28 cellular contexts compared by ENCODE assay signal in genomic region chr20:15287331-15287730, GRCh38.
"Had no signal": no experiment of that assay in that cellular context is flagged by ENCODE, and none has a peak within 500 bp of the region (broad histone marks: within the 10 kb centered on the region; RNA-seq: fewer than 3 reads in every experiment).

No MANE protein-coding gene starts in this region.

- H3K4me1 ChIP-seq: left lung, lower lobe of right lung, pancreas, prostate gland, suprapubic skin, tibial artery, upper lobe of right lung had no signal

- DNase-seq: kidney glomerular epithelial cell; left cardiac atrium; left lung; lower lobe of right lung; mammary epithelial cell; mesenchymal stem cell; naive thymus-derived CD8-positive, alpha-beta T cell; nucleus accumbens; pancreas; retina; right cardiac atrium; stimulated activated CD4-positive, alpha-beta T cell treated with anti-CD3 and anti-CD28 coated beads, Interleukin-12 subunit alpha, Interleukin-12 subunit beta, amount 100 ng/mL, for 4 hours; stimulated activated CD4-positive, alpha-beta T cell treated with anti-CD3 and anti-CD28 coated beads, Interleukin-4, amount 100 ng/mL, for 24 hours; stimulated activated naive CD4-positive, alpha-beta T cell; tibial artery; trophoblast cell; upper lobe of right lung had no signal

- H3K4me3 Mint-ChIP-seq: naive thymus-derived CD8-positive, alpha-beta T cell; nephron; neural crest cell; stimulated activated effector memory CD8-positive, alpha-beta T cell treated with anti-CD3 and anti-CD28 coated beads, Interleukin-12 subunit alpha, Interleukin-12 subunit beta, amount 100 ng/mL, for 72 hours; stimulated activated naive CD8-positive, alpha-beta T cell treated with anti-CD3 and anti-CD28 coated beads, Interleukin-15, Interleukin-2, amounts not matched to agents 100 ng/mL and 50 ng/mL, for 24 hours had no signal

- H3K9me3 ChIP-seq: lower lobe of right lung, pancreas, prostate gland, suprapubic skin, thoracic aorta, tibial artery, upper lobe of right lung had no signal

- H3K27ac ChIP-seq: left lung, lower lobe of right lung, pancreas, prostate gland, skin epidermis, suprapubic skin, thoracic aorta, tibial artery, upper lobe of right lung had no signal

- H3K36me3 Mint-ChIP-seq: stimulated activated effector memory CD8-positive, alpha-beta T cell treated with anti-CD3 and anti-CD28 coated beads, Interleukin-12 subunit alpha, Interleukin-12 subunit beta, amount 100 ng/mL, for 72 hours had no signal

- H3K4me1 Mint-ChIP-seq: naive thymus-derived CD8-positive, alpha-beta T cell; nephron; stimulated activated effector memory CD8-positive, alpha-beta T cell treated with anti-CD3 and anti-CD28 coated beads, Interleukin-12 subunit alpha, Interleukin-12 subunit beta, amount 100 ng/mL, for 72 hours had no signal

- H3K4me3 ChIP-seq: left lung, lower lobe of right lung, pancreas, prostate gland, skin epidermis, suprapubic skin, thoracic aorta, tibial artery, upper lobe of right lung had no signal

- H3K36me3 ChIP-seq: left lung, lower lobe of right lung, pancreas, prostate gland, suprapubic skin, thoracic aorta, tibial artery, upper lobe of right lung had no signal

- H3K27ac Mint-ChIP-seq: naive thymus-derived CD8-positive, alpha-beta T cell; stimulated activated effector memory CD8-positive, alpha-beta T cell treated with anti-CD3 and anti-CD28 coated beads, Interleukin-12 subunit alpha, Interleukin-12 subunit beta, amount 100 ng/mL, for 72 hours; stimulated activated naive CD8-positive, alpha-beta T cell treated with anti-CD3 and anti-CD28 coated beads, Interleukin-15, Interleukin-2, amounts not matched to agents 100 ng/mL and 50 ng/mL, for 24 hours had no signal

- H3K27me3 Mint-ChIP-seq: naive thymus-derived CD8-positive, alpha-beta T cell; stimulated activated naive CD8-positive, alpha-beta T cell treated with anti-CD3 and anti-CD28 coated beads, Interleukin-15, Interleukin-2, amounts not matched to agents 100 ng/mL and 50 ng/mL, for 24 hours had no signal

- FAIRE-seq: keratinocyte, pancreas, urothelium cell line had no signal

- ATAC-seq: left cardiac atrium; left lung; lower lobe of right lung; naive thymus-derived CD8-positive, alpha-beta T cell; pancreas; right cardiac atrium; sciatic nerve; stimulated activated effector memory CD8-positive, alpha-beta T cell treated with anti-CD3 and anti-CD28 coated beads, Interleukin-12 subunit alpha, Interleukin-12 subunit beta, amount 100 ng/mL, for 72 hours; upper lobe of right lung had no signal

- H3K27me3 ChIP-seq: left lung, pancreas, suprapubic skin, tibial artery, upper lobe of right lung had no signal
